In genomic region chr6:107787589-107787960, GRCh38 we compare ENCODE assay signal across 22 cellular contexts. TPM values are rescaled to one million over a fixed set of nuclear protein-coding genes. Genes with fewer than 3 reads are reported as not detected.
DNase-seq lines count a peak whose midpoint lies in the region; ATAC-seq and TF ChIP-seq lines count a peak whose summit lies in the region.
"Had no signal": no experiment of that assay in that cellular context is flagged by ENCODE, and none has a peak within 500 bp of the region (broad histone marks: within the 10 kb centered on the region; RNA-seq: fewer than 3 reads in every experiment).

No MANE protein-coding gene starts in this region.

- H3K4me3 ChIP-seq in CD4-positive, alpha-beta memory T cell (ENCODE audit: low read length in 2 of 2) = no peak overlapping the region
- H3K4me3 ChIP-seq in neural cell (ENCODE audit: low read length) (no peak overlapping the region), gastrocnemius medialis (no peak overlapping the region)
- H3K4me3 ChIP-seq: GM12878, right atrium auricular region, upper lobe of left lung had no signal

- ATAC-seq in Right ventricle myocardium inferior = no peak
- no peak for ATAC-seq in gastrocnemius medialis
- no peak for ATAC-seq in sciatic nerve

- no peaks in the 10 kb centered on the region for H3K27me3 Mint-ChIP-seq in activated CD4-positive, alpha-beta T cell treated with anti-CD3 and anti-CD28 coated beads, Interleukin-2, amount 10 ng/mL, durations not matched to agents 24 days and 14 days
- H3K27me3 Mint-ChIP-seq in CD4-positive, alpha-beta memory T cell = no peaks in the 10 kb centered on the region
- no peaks in the 10 kb centered on the region for H3K27me3 Mint-ChIP-seq in brain

- H3K27me3 ChIP-seq in CD4-positive, alpha-beta memory T cell (ENCODE audit: insufficient read depth, low read length) = no peaks in the 10 kb centered on the region
- H3K27me3 ChIP-seq in neural cell (ENCODE audit: insufficient read depth, low read depth, low read length) (no peaks in the 10 kb centered on the region), gastrocnemius medialis (no peaks in the 10 kb centered on the region)
- H3K27me3 ChIP-seq: right atrium auricular region, upper lobe of left lung had no signal

- TF ChIP-seq POLR2A in gastrocnemius medialis (IDR thresholded peaks at IDR 0.05) = no peak

- no peaks in the 10 kb centered on the region for H3K9me2 ChIP-seq in neural cell (ENCODE audit: insufficient read depth, low read length)

- no peak for TF ChIP-seq RAD21 in neural cell (conservative IDR thresholded peaks at IDR 0.05)

- no peak overlapping the region for H3K9ac ChIP-seq in neural cell (ENCODE audit: low read length)

- H3K36me3 Mint-ChIP-seq in activated CD4-positive, alpha-beta T cell treated with anti-CD3 and anti-CD28 coated beads, Interleukin-2, amount 10 ng/mL, durations not matched to agents 24 days and 14 days (ENCODE audit: low read depth) = no peaks in the 10 kb centered on the region
- H3K36me3 Mint-ChIP-seq in CD4-positive, alpha-beta memory T cell = peaks cover 7 to 9% of the 10 kb centered on the region in 2 donors
- H3K36me3 Mint-ChIP-seq in brain = no peaks in the 10 kb centered on the region

- intact Hi-C loops in activated CD4-positive, alpha-beta T cell treated with anti-CD3 and anti-CD28 coated beads, Interleukin-2, amount 10 ng/mL, durations not matched to agents 24 days and 14 days (cut with micrococcal nuclease) = loop anchor here (1.0 to 10.0 kb wide), 4 partner anchors 35 to 65 kb away; no protein-coding TSS in a partner anchor
- intact Hi-C loops in CD4-positive, alpha-beta memory T cell (cut with micrococcal nuclease) = loop anchor here (1.0 to 2.0 kb wide), 2 partner anchors 35 to 57 kb away; no protein-coding TSS in a partner anchor
- intact Hi-C loops in Right ventricle myocardium inferior (cut with DNase I) = no loop called here
- intact Hi-C loops in gastrocnemius medialis (cut with DNase I; ENCODE audit: low total_unique reads) = no loop called here
- intact Hi-C loops in sciatic nerve (cut with DNase I) = no loop called here

- H3K9me3 Mint-ChIP-seq in activated CD4-positive, alpha-beta T cell treated with anti-CD3 and anti-CD28 coated beads, Interleukin-2, amount 10 ng/mL, durations not matched to agents 24 days and 14 days = no peaks in the 10 kb centered on the region
- no peaks in the 10 kb centered on the region for H3K9me3 Mint-ChIP-seq in CD4-positive, alpha-beta memory T cell
- no peaks in the 10 kb centered on the region for H3K9me3 Mint-ChIP-seq in brain

- H3K27ac Mint-ChIP-seq in activated CD4-positive, alpha-beta T cell treated with anti-CD3 and anti-CD28 coated beads, Interleukin-2, amount 10 ng/mL, durations not matched to agents 24 days and 14 days = peak overlapping the region; percentile 72
- peak overlapping the region; percentile 85 to 98 (median 95) for H3K27ac Mint-ChIP-seq in CD4-positive, alpha-beta memory T cell
- H3K27ac Mint-ChIP-seq in brain = peak overlapping the region in 3 of 5 experiments; percentile 50 to 83 (median 69)

- no peaks in the 10 kb centered on the region for H4K20me1 ChIP-seq in neural cell (ENCODE audit: insufficient read depth)

- no peaks in the 10 kb centered on the region for H3K9me3 ChIP-seq in CD4-positive, alpha-beta memory T cell (ENCODE audit: control insufficient read depth in 1 of 2, low read length in 2 of 2)
- no peaks in the 10 kb centered on the region for H3K9me3 ChIP-seq in neural cell (ENCODE audit: low read length)
- no peaks in the 10 kb centered on the region for H3K9me3 ChIP-seq in gastrocnemius medialis
- H3K9me3 ChIP-seq: right atrium auricular region, upper lobe of left lung had no signal

- peak overlapping the region; percentile 45 for H3K27ac ChIP-seq in CD4-positive, alpha-beta memory T cell (ENCODE audit: low read depth, low read length)
- H3K27ac ChIP-seq in neural cell (ENCODE audit: low read length) (peak overlapping the region; percentile 48), gastrocnemius medialis (peak overlapping the region in 1 of 4 donors; percentile 72)
- H3K27ac ChIP-seq: right atrium auricular region, upper lobe of left lung had no signal

- TF ChIP-seq CTCF in brain (conservative IDR thresholded peaks at IDR 0.05) (no peak), neural cell (IDR thresholded peaks at IDR 0.05; ENCODE audit: poor library complexity, severe bottlenecking) (no peak), gastrocnemius medialis (IDR thresholded peaks at IDR 0.05 in 4 of 5, conservative IDR thresholded peaks at IDR 0.05 in 1 of 5) (no peak)

- CTCF ChIA-PET in CD4-positive, alpha-beta memory T cell (lab: Charles Lee; ENCODE audit: partially characterized antibody) = interaction anchor here (0.9 to 5.4 kb wide), 11 partner anchors 10 to 65 kb away, joined by 3 to 56 read pairs (median 10); partner anchors contain the start of gene SCML4

- no peaks in the 10 kb centered on the region for H3K36me3 ChIP-seq in CD4-positive, alpha-beta memory T cell (ENCODE audit: insufficient read depth, low read length)
- H3K36me3 ChIP-seq in neural cell (ENCODE audit: insufficient read depth, low read length) (no peaks in the 10 kb centered on the region), gastrocnemius medialis (no peaks in the 10 kb centered on the region)
- H3K36me3 ChIP-seq: right atrium auricular region, upper lobe of left lung had no signal

- in situ Hi-C loops in gastrocnemius medialis (cut with MboI; ENCODE audit: low sequenced_read_pairs in 4 of 4) = no loop called here

- H3K4me3 Mint-ChIP-seq in activated CD4-positive, alpha-beta T cell treated with anti-CD3 and anti-CD28 coated beads, Interleukin-2, amount 10 ng/mL, durations not matched to agents 24 days and 14 days = peak overlapping the region; percentile 78
- H3K4me3 Mint-ChIP-seq in CD4-positive, alpha-beta memory T cell = peak overlapping the region; percentile 69 to 98 (median 84)
- no peak overlapping the region for H3K4me3 Mint-ChIP-seq in brain

- H3K79me2 ChIP-seq in neural cell (replicated peaks; ENCODE audit: insufficient read depth, low read length) = no peaks in the 10 kb centered on the region

- TF ChIP-seq EP300 in neural cell (conservative IDR thresholded peaks at IDR 0.05; ENCODE audit: poor library complexity, severe bottlenecking) = no peak

- peaks cover 89% of the 10 kb centered on the region for H3K4me1 ChIP-seq in CD4-positive, alpha-beta memory T cell (ENCODE audit: insufficient read depth, low read length)
- H3K4me1 ChIP-seq in gastrocnemius medialis = peaks cover 19 to 30% of the 10 kb centered on the region in 2 donors
- H3K4me1 ChIP-seq: right atrium auricular region had no signal

- peaks cover 58% of the 10 kb centered on the region for H3K4me1 Mint-ChIP-seq in activated CD4-positive, alpha-beta T cell treated with anti-CD3 and anti-CD28 coated beads, Interleukin-2, amount 10 ng/mL, durations not matched to agents 24 days and 14 days
- H3K4me1 Mint-ChIP-seq in CD4-positive, alpha-beta memory T cell = peaks cover 71 to 91% (median 80%) of the 10 kb centered on the region in 4 donors
- peaks cover 32% of the 10 kb centered on the region for H3K4me1 Mint-ChIP-seq in brain

- no peaks in the 10 kb centered on the region for H3F3A ChIP-seq in neural cell (ENCODE audit: insufficient read depth, low read length, poor library complexity, severe bottlenecking)

- no peak for DNase-seq in activated CD4-positive, alpha-beta T cell treated with anti-CD3 and anti-CD28 coated beads, Interleukin-2, amount 10 ng/mL, durations not matched to agents 24 days and 14 days
- DNase-seq in activated CD4-positive, alpha-beta T cell treated with anti-CD3 and anti-CD28 coated beads for 48 hours = no peak
- no peak for DNase-seq in CD4-positive, alpha-beta memory T cell
- DNase-seq in Right ventricle myocardium inferior (ENCODE audit: missing footprints) (no peak), gastrocnemius medialis (no peak), sciatic nerve (ENCODE audit: low spot score) (no peak)
- DNase-seq: activated gamma-delta T cell, C1 segment of cervical spinal cord, DMS153, glutamatergic neuron, H7, NCI-H1092, SW 1271, upper lobe of left lung had no signal

- no peak overlapping the region for H2AFZ ChIP-seq in neural cell (ENCODE audit: low read depth, low read length)

- POLR2A ChIA-PET in CD4-positive, alpha-beta memory T cell (lab: Charles Lee; ENCODE audit: partially characterized antibody) = interaction anchor here (0.7 to 5.3 kb wide), 21 partner anchors 8 to 79 kb away, joined by 3 to 150 read pairs (median 4); partner anchors contain the start of gene SCML4

- peak overlapping the region; percentile 16 for H3K4me2 ChIP-seq in neural cell (ENCODE audit: low read length)

TF ChIP-seq in neural cell, 6 proteins besides CTCF, POLR2A, EP300 and RAD21:
- TF ChIP-seq TAF1 (IDR thresholded peaks at IDR 0.05; ENCODE audit: low read depth) = no peak

RNA-seq across cellular contexts. Expression of gene SCML4, which starts 36.5 kb away (rescaled TPM):
- total RNA-seq in activated CD4-positive, alpha-beta T cell treated with anti-CD3 and anti-CD28 coated beads, Interleukin-2, amount 10 ng/mL, durations not matched to agents 24 days and 14 days = 2.0 and 2.7 TPM in 2 replicates
- 10 to 100 TPM; 85.2 to 90.2 TPM for total RNA-seq in CD4-positive, alpha-beta memory T cell
- 100 to 1,000 TPM in 1 of 2 donors, 10 to 100 TPM in 1; 78.9 to 105 TPM for polyA plus RNA-seq in CD4-positive, alpha-beta memory T cell
- polyA plus RNA-seq in brain (ENCODE audit: insufficient read depth, low read depth, low replicate concordance) = not detected
- polyA plus RNA-seq in neural cell = 13.7 and 14.9 TPM in 2 replicates
- 41.6 and 42.9 TPM in 2 replicates for polyA minus RNA-seq in neural cell
- total RNA-seq in Right ventricle myocardium inferior = 0.11 TPM
- under 1 TPM in 1 of 4 donors, not detected in 3; 0.11 TPM for total RNA-seq in gastrocnemius medialis
- 0.80 TPM for total RNA-seq in sciatic nerve
- total RNA-seq: astrocyte, chondrocyte, fibroblast of lung, H7, NCI-H460 had no signal
- polyA plus RNA-seq: fibroblast of lung had no signal

Comparison
In these comparisons a context has a peak if more than half of its experiments do, and no peak if none do; other contexts are left out.
1. H3K4me3 Mint-ChIP-seq: peak in activated CD4-positive, alpha-beta T cell treated with anti-CD3 and anti-CD28 coated beads, Interleukin-2, amount 10 ng/mL, durations not matched to agents 24 days and 14 days (single experiment) and CD4-positive, alpha-beta memory T cell (8 of 8); none in brain (0 of 5).
2. RNA of gene SCML4, which starts 36.5 kb away (total RNA-seq): 85.2 to 90.2 TPM in CD4-positive, alpha-beta memory T cell; 2.0 to 2.7 TPM in activated CD4-positive, alpha-beta T cell treated with anti-CD3 and anti-CD28 coated beads, Interleukin-2, amount 10 ng/mL, durations not matched to agents 24 days and 14 days, 0.80 TPM in sciatic nerve (single experiment), 0.11 TPM in Right ventricle myocardium inferior (single experiment) and 0.11 TPM in gastrocnemius medialis; every median in the first group is over 10 times any median in the second.
3. intact Hi-C loops: an anchor here in activated CD4-positive, alpha-beta T cell treated with anti-CD3 and anti-CD28 coated beads, Interleukin-2, amount 10 ng/mL, durations not matched to agents 24 days and 14 days (1.0 to 10.0 kb wide) and CD4-positive, alpha-beta memory T cell (1.0 to 2.0 kb wide); none called in Right ventricle myocardium inferior, gastrocnemius medialis and sciatic nerve.
4. Peak in every context shown above with its lines, with median percentiles within 50 percentile points of each other: H3K27ac Mint-ChIP-seq.